22 cellular contexts compared by ENCODE assay signal in the genomic region with DNA sequence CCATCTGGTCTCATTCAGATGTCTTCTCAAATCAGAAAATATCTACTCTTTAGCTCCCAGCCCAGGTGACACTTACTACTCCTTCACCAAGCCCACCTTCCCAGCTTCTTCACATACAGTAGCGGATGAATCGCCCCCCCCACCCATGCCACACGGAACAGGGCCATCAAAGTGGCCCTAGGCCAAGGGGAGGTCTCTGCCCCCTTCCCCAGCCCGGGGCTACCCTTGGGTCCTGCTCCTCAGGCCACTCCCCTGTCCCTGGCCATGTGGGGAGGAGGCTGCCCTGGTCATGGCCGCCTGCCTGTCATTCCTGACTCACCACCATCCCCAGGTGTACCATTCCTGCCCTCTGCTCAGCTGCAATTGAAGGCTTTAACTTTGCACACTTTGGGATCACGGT.
"Had no signal": no experiment of that assay in that cellular context is flagged by ENCODE, and none has a peak within 500 bp of the region (broad histone marks: within the 10 kb centered on the region; RNA-seq: fewer than 3 reads in every experiment).

No MANE protein-coding gene starts in this region.

- H3K4me3 Mint-ChIP-seq: activated T-cell treated with anti-CD3 and anti-CD28 coated beads, Interleukin-2, amount 50 U/mL, for 72 hours had no signal

- ATAC-seq: activated naive CD4-positive, alpha-beta T cell treated with anti-CD3 and anti-CD28 coated beads, Interleukin-2, amount 50 U/mL, for 72 hours; activated T-cell treated with anti-CD3 and anti-CD28 coated beads, Interleukin-2, amount 50 U/mL, for 72 hours; body of pancreas; gastroesophageal sphincter; left colon; stimulated activated naive B cell treated with anti-CD40 and anti-IgM and Interleukin-4, amounts not matched to agents 10 μg/mL and 1 μg/mL and 100 μg/mL, for 72 hours; T-cell; upper lobe of right lung had no signal

- H3K9me3 ChIP-seq: body of pancreas, gastroesophageal sphincter, right atrium auricular region, stomach, thyroid gland, upper lobe of right lung had no signal

- H3K27ac Mint-ChIP-seq: activated naive CD4-positive, alpha-beta T cell treated with anti-CD3 and anti-CD28 coated beads, Interleukin-2, amount 50 U/mL, for 72 hours; activated T-cell treated with anti-CD3 and anti-CD28 coated beads, Interleukin-2, amount 50 U/mL, for 72 hours; stimulated activated naive B cell treated with anti-CD40 and anti-IgM and Interleukin-4, amounts not matched to agents 10 μg/mL and 1 μg/mL and 100 μg/mL, for 72 hours; T-cell had no signal

- H3K36me3 ChIP-seq: gastroesophageal sphincter, right atrium auricular region, stomach, thyroid gland, upper lobe of right lung had no signal

- H3K27me3 ChIP-seq: body of pancreas, thyroid gland had no signal

- H2AFZ ChIP-seq: hepatocyte had no signal

- H3K36me3 Mint-ChIP-seq: stimulated activated naive B cell treated with anti-CD40 and anti-IgM and Interleukin-4, amounts not matched to agents 10 μg/mL and 1 μg/mL and 100 μg/mL, for 72 hours; T-cell had no signal

- DNase-seq: activated CD4-positive, alpha-beta T cell treated with anti-CD3 and anti-CD28 coated beads for 4 hours; activated CD4-positive, alpha-beta T cell treated with anti-CD3 and anti-CD28 coated beads, Interleukin-2, amount 50 U/mL, for 4 hours; activated CD4-positive, CD25-positive, alpha-beta regulatory T cell; activated naive CD4-positive, alpha-beta T cell; activated T-cell treated with anti-CD3 and anti-CD28 coated beads for 4 hours; activated T-cell treated with anti-CD3 and anti-CD28 coated beads, Interleukin-2, amount 50 U/mL, for 72 hours; aorta; body of pancreas; cortex of kidney; left colon; mammary epithelial cell; stimulated activated CD4-positive, alpha-beta T cell treated with anti-CD3 and anti-CD28 coated beads, Interleukin-15, amount 100 ng/mL, for 24 hours; stimulated activated CD4-positive, alpha-beta T cell treated with anti-CD3 and anti-CD28 coated beads, Interleukin-2, amount 100 ng/mL, for 24 hours; stimulated activated naive B cell treated with anti-CD40 and anti-IgM and Interleukin-4, amounts not matched to agents 10 μg/mL and 1 μg/mL and 100 μg/mL, for 72 hours; stomach; T-cell; thyroid gland; upper lobe of right lung had no signal

- H3K4me3 ChIP-seq: body of pancreas, gastroesophageal sphincter, hepatocyte, right atrium auricular region, stomach, thyroid gland, upper lobe of right lung had no signal

- H3K9me3 Mint-ChIP-seq: activated naive CD4-positive, alpha-beta T cell treated with anti-CD3 and anti-CD28 coated beads, Interleukin-2, amount 50 U/mL, for 72 hours; stimulated activated naive B cell treated with anti-CD40 and anti-IgM and Interleukin-4, amounts not matched to agents 10 μg/mL and 1 μg/mL and 100 μg/mL, for 72 hours; T-cell had no signal

- H3K27ac ChIP-seq: gastroesophageal sphincter, hepatocyte, right atrium auricular region, thyroid gland, upper lobe of right lung had no signal

- H3K79me2 ChIP-seq: hepatocyte had no signal
